16 cellular contexts compared by ENCODE assay signal in the genomic region with DNA sequence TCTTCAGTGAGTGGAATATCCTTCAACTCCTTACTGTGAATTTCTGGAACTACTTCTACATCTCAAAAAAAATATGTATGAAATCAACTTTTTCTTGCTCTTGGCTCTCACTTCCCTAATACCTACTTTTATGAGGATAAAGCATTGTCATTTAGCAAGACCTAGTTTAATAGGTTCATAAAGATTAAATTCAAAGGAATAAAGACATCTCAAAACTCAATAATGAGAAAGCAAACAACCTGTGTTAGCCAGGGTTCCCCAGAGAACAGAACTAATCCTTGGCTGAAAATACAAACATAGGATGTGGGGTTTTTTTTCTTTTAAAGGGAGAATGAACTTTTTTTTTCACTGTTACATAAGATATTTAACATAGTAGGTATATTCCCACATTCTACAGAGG. TPM values are rescaled to one million over a fixed set of nuclear protein-coding genes. Genes with fewer than 3 reads are reported as not detected.
DNase-seq lines count a peak whose midpoint lies in the region; ATAC-seq, FAIRE-seq and TF ChIP-seq lines count a peak whose summit lies in the region.
"Had no signal": no experiment of that assay in that cellular context is flagged by ENCODE, and none has a peak within 500 bp of the region (broad histone marks: within the 10 kb centered on the region; RNA-seq: fewer than 3 reads in every experiment).

No MANE protein-coding gene starts in this region.

- H3K9me3 Mint-ChIP-seq in CD4-positive, alpha-beta T cell = no peaks in the 10 kb centered on the region
- H3K9me3 Mint-ChIP-seq in CD8-positive, alpha-beta T cell = no peaks in the 10 kb centered on the region
- no peaks in the 10 kb centered on the region for H3K9me3 Mint-ChIP-seq in effector memory CD8-positive, alpha-beta T cell
- peaks cover 0 to 3% (median 0%) of the 10 kb centered on the region in 5 donors for H3K9me3 Mint-ChIP-seq in CD8-positive, alpha-beta memory T cell

- no peaks in the 10 kb centered on the region for H3K4me1 ChIP-seq in CD8-positive, alpha-beta T cell (ENCODE audit: insufficient read depth, low read length)
- no peaks in the 10 kb centered on the region for H3K4me1 ChIP-seq in kidney (ENCODE audit: control insufficient read depth in 1 of 2, insufficient read depth in 1 of 2, low read depth in 1 of 2, low read length in 2 of 2)
- no peaks in the 10 kb centered on the region for H3K4me1 ChIP-seq in CD8-positive, alpha-beta memory T cell (ENCODE audit: insufficient read depth, low read length)

- H3K27me3 ChIP-seq in CD4-positive, alpha-beta T cell (ENCODE audit: control insufficient read depth, insufficient read depth, low read length) = no peaks in the 10 kb centered on the region
- no peaks in the 10 kb centered on the region for H3K27me3 ChIP-seq in CD8-positive, alpha-beta T cell (ENCODE audit: insufficient read depth, low read length)
- H3K27me3 ChIP-seq in CD8-positive, alpha-beta memory T cell (ENCODE audit: insufficient read depth, low read length, poor library complexity, severe bottlenecking) = no peaks in the 10 kb centered on the region

- FAIRE-seq in kidney (lab: Jason Lieb, UNC) = no peak
- FAIRE-seq: H54 had no signal

- H3K36me3 ChIP-seq in CD8-positive, alpha-beta T cell (ENCODE audit: insufficient read depth, low read length) = peaks cover 5% of the 10 kb centered on the region
- H3K36me3 ChIP-seq in kidney (ENCODE audit: control insufficient read depth in 1 of 2, insufficient read depth in 2 of 2, low read length in 2 of 2) = peaks cover 6 to 12% of the 10 kb centered on the region in 2 donors
- peaks cover 4% of the 10 kb centered on the region for H3K36me3 ChIP-seq in CD8-positive, alpha-beta memory T cell (ENCODE audit: insufficient read depth, low read length)

- no peaks in the 10 kb centered on the region for H3K27me3 Mint-ChIP-seq in CD4-positive, alpha-beta T cell
- no peaks in the 10 kb centered on the region for H3K27me3 Mint-ChIP-seq in CD8-positive, alpha-beta T cell (ENCODE audit: low read depth)
- H3K27me3 Mint-ChIP-seq in effector memory CD8-positive, alpha-beta T cell = no peaks in the 10 kb centered on the region
- no peaks in the 10 kb centered on the region for H3K27me3 Mint-ChIP-seq in CD8-positive, alpha-beta memory T cell

- H3K36me3 Mint-ChIP-seq in CD4-positive, alpha-beta T cell (ENCODE audit: low read depth) = peaks cover 91% of the 10 kb centered on the region
- peaks cover 68% of the 10 kb centered on the region for H3K36me3 Mint-ChIP-seq in CD8-positive, alpha-beta T cell
- H3K36me3 Mint-ChIP-seq in effector memory CD8-positive, alpha-beta T cell (ENCODE audit: insufficient read depth) = peaks cover 28% of the 10 kb centered on the region
- peaks cover 9 to 67% (median 23%) of the 10 kb centered on the region in 3 donors for H3K36me3 Mint-ChIP-seq in CD8-positive, alpha-beta memory T cell

- POLR2A ChIA-PET in CD4-positive, alpha-beta T cell (lab: Charles Lee) = no interaction called here
- POLR2A ChIA-PET in CD8-positive, alpha-beta T cell (lab: Charles Lee) = no interaction called here
- POLR2A ChIA-PET in CD8-positive, alpha-beta memory T cell (lab: Charles Lee) = no interaction called here

- intact Hi-C loops in CD4-positive, alpha-beta T cell (cut with DNase I, micrococcal nuclease) = no loop called here
- intact Hi-C loops in CD8-positive, alpha-beta T cell (cut with DNase I, micrococcal nuclease) = no loop called here
- intact Hi-C loops in kidney (cut with DNase I) = no loop called here
- intact Hi-C loops in left ventricle myocardium superior (cut with micrococcal nuclease) = no loop called here

- no peak for TF ChIP-seq CTCF in CD4-positive, alpha-beta T cell (IDR thresholded peaks at IDR 0.05)
- no peak for TF ChIP-seq CTCF in CD8-positive, alpha-beta T cell (IDR thresholded peaks at IDR 0.05)
- TF ChIP-seq CTCF in kidney (IDR thresholded peaks at IDR 0.05; ENCODE audit: borderline replicate concordance, extremely low read depth, insufficient read depth) = no peak

- H3K4me3 Mint-ChIP-seq in CD4-positive, alpha-beta T cell = no peak overlapping the region
- H3K4me3 Mint-ChIP-seq in CD8-positive, alpha-beta T cell = no peak overlapping the region
- H3K4me3 Mint-ChIP-seq in effector memory CD8-positive, alpha-beta T cell = no peak overlapping the region
- no peak overlapping the region for H3K4me3 Mint-ChIP-seq in CD8-positive, alpha-beta memory T cell

- H3K27ac ChIP-seq in CD4-positive, alpha-beta T cell (ENCODE audit: low read depth, low read length) = no peak overlapping the region
- H3K27ac ChIP-seq in CD8-positive, alpha-beta T cell (ENCODE audit: low read depth, low read length) = no peak overlapping the region
- H3K27ac ChIP-seq in kidney (ENCODE audit: low read depth in 2 of 2, low read length in 2 of 2) = no peak overlapping the region
- no peak overlapping the region for H3K27ac ChIP-seq in CD8-positive, alpha-beta memory T cell (ENCODE audit: low read depth, low read length)

- CTCF ChIA-PET in CD4-positive, alpha-beta T cell (lab: Charles Lee) = no interaction called here
- CTCF ChIA-PET in CD8-positive, alpha-beta T cell (lab: Charles Lee) = interaction anchor here (1.6 kb wide), 1 partner anchor 40 kb away, joined by 4 read pairs; no protein-coding TSS in a partner anchor
- CTCF ChIA-PET in CD8-positive, alpha-beta memory T cell (lab: Charles Lee) = no interaction called here

- no peak overlapping the region for H3K4me3 ChIP-seq in CD8-positive, alpha-beta T cell (ENCODE audit: low read depth, low read length)
- H3K4me3 ChIP-seq in kidney (ENCODE audit: low read length in 2 of 2) = no peak overlapping the region
- H3K4me3 ChIP-seq in CD8-positive, alpha-beta memory T cell (ENCODE audit: low read length) = no peak overlapping the region
- H3K4me3 ChIP-seq: HAP-1 had no signal

- peak overlapping the region; percentile 17 for H3K27ac Mint-ChIP-seq in CD4-positive, alpha-beta T cell
- peak overlapping the region; percentile 45 for H3K27ac Mint-ChIP-seq in CD8-positive, alpha-beta T cell
- H3K27ac Mint-ChIP-seq in effector memory CD8-positive, alpha-beta T cell = peak overlapping the region; percentile 26 to 57
- H3K27ac Mint-ChIP-seq in CD8-positive, alpha-beta memory T cell = peak overlapping the region in 2 of 8 donors; percentile 10 to 42

- no peaks in the 10 kb centered on the region for H3K4me1 Mint-ChIP-seq in CD4-positive, alpha-beta T cell (ENCODE audit: low read depth)
- no peaks in the 10 kb centered on the region for H3K4me1 Mint-ChIP-seq in CD8-positive, alpha-beta T cell (ENCODE audit: low read depth)
- H3K4me1 Mint-ChIP-seq in effector memory CD8-positive, alpha-beta T cell (ENCODE audit: low read depth in 2 of 2) = peaks cover 0 to 2% of the 10 kb centered on the region in 2 donors
- H3K4me1 Mint-ChIP-seq in CD8-positive, alpha-beta memory T cell = peaks cover 0 to 12% (median 5%) of the 10 kb centered on the region in 3 donors

- H3K9me3 ChIP-seq in CD4-positive, alpha-beta T cell (ENCODE audit: control insufficient read depth, low read length) = no peaks in the 10 kb centered on the region
- no peaks in the 10 kb centered on the region for H3K9me3 ChIP-seq in CD8-positive, alpha-beta T cell (ENCODE audit: low read length)
- no peaks in the 10 kb centered on the region for H3K9me3 ChIP-seq in kidney (ENCODE audit: control insufficient read depth in 1 of 2, low read length in 2 of 2)
- H3K9me3 ChIP-seq in CD8-positive, alpha-beta memory T cell (ENCODE audit: low read length) = no peaks in the 10 kb centered on the region
- H3K9me3 ChIP-seq: HAP-1 had no signal

- DNase-seq in CD4-positive, alpha-beta T cell = no peak
- no peak for DNase-seq in CD8-positive, alpha-beta T cell
- DNase-seq in NCI-H69 (lab: John Stamatoyannopoulos, UW) (peak; percentile 34), kidney (no peak), left ventricle myocardium superior (no peak), SKM-1 treated with dmso at 0.1 percent for 144 hours (lab: John Stamatoyannopoulos, UW; ENCODE audit: unreplicated experiment) (no peak)
- DNase-seq in effector memory CD8-positive, alpha-beta T cell = no peak
- DNase-seq in CD8-positive, alpha-beta memory T cell = no peak
- DNase-seq: C1 segment of cervical spinal cord, Calu3, COR-L47, DMS53, DMS79 treated with DMSO at 0.1 percent for 48 hours, GOT3 had no signal

- no peak for ATAC-seq in CD4-positive, alpha-beta T cell (ENCODE audit: poor library complexity)
- ATAC-seq in CD8-positive, alpha-beta T cell = no peak
- no peak for ATAC-seq in effector memory CD8-positive, alpha-beta T cell (replicated peaks)
- no peak for ATAC-seq in left ventricle myocardium superior

- H3K9ac ChIP-seq in kidney (ENCODE audit: low read length in 2 of 2) = no peak overlapping the region

RNA-seq across cellular contexts. Expression of a gene that starts 57.9 kb away (rescaled TPM):
- total RNA-seq in CD4-positive, alpha-beta T cell = 10 to 100 TPM; 59.0 to 63.6 TPM
- total RNA-seq in CD8-positive, alpha-beta T cell = 10 to 100 TPM; 66.5 to 71.5 TPM
- total RNA-seq in kidney (74.4 TPM), left ventricle myocardium superior (43.5 TPM)
- 52.0 TPM for polyA plus RNA-seq in kidney (ENCODE audit: insufficient read depth, low read depth, low replicate concordance)
- 10 to 100 TPM; 62.7 to 66.9 TPM for total RNA-seq in CD8-positive, alpha-beta memory T cell
- 63.8 TPM for polyA plus RNA-seq in CD8-positive, alpha-beta memory T cell
